ENCODE assay signal across 23 cellular contexts in the genomic region with DNA sequence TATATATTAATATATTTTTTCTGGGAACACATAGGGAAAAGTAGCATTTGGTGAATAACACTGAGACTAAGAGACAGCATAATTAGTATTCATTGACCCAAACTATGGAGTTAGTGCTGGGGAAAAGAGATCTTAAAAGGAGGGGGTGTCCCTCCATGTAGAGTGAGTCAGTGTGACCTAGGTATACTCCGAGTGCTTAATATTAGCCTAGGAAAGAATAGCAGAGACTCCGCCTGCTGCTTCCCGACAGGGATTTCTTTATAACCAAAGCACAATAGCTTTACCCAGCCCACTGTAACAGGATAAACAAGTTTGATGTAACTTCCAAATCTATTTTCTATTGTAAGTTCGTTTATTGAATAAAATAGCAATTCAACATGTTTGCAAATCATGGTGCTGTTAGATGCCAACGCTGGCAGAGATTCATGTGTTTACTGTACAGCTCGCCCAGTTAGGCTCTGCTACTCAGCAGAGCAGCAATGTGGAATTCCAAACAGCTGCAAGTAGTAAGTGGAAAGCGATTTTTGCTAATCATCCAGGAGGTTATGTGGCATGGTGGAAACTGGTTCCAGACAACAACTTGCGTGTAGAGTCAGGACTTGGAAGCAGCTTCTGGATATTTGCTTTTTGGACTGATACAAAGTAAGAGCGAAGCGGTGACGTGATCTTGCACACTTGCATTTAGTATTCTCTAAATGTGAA. TPM values are rescaled to one million over a fixed set of nuclear protein-coding genes. Genes with fewer than 3 reads are reported as not detected.
DNase-seq lines count a peak whose midpoint lies in the region; ATAC-seq and TF ChIP-seq lines count a peak whose summit lies in the region.
"Had no signal": no experiment of that assay in that cellular context is flagged by ENCODE, and none has a peak within 500 bp of the region (broad histone marks: within the 10 kb centered on the region; RNA-seq: fewer than 3 reads in every experiment).

No MANE protein-coding gene starts in this region.

- DNase-seq in AG08395 (ENCODE audit: low spot score) (peak; percentile 62), LHCN-M2 (ENCODE audit: low read depth) (peak; percentile 18), myocyte (ENCODE audit: low read depth) (peak; percentile 62), GM20000 (ENCODE audit: low spot score) (no peak), endodermal cell (no peak), stomach (no peak), HUDEP-2 (lab: John Stamatoyannopoulos, UW; ENCODE audit: unreplicated experiment in 76 of 76) (no peak)
- DNase-seq: activated CD4-positive, alpha-beta memory T cell treated with anti-CD3 and anti-CD28 coated beads for 36 hours; activated T-cell treated with anti-CD3 and anti-CD28 coated beads, Interleukin-2, amount 50 U/mL, for 4 hours; brain microvascular endothelial cell; DMS79 treated with DMSO at 0.1 percent for 48 hours; erythroblast; immature natural killer cell; MV-4-11; NCI-H2081 treated with DMSO at 0.1 percent for 48 hours; NCI-H526; SJCRH30; upper lobe of left lung had no signal

- H3K4me3 Mint-ChIP-seq in endodermal cell = no peak overlapping the region
- H3K4me3 Mint-ChIP-seq: activated CD4-positive, alpha-beta memory T cell treated with anti-CD3 and anti-CD28 coated beads for 36 hours; activated naive CD4-positive, alpha-beta T cell treated with anti-CD3 and anti-CD28 coated beads, Interleukin-2, amount 50 U/mL, for 24 hours; activated T-cell treated with anti-CD3 and anti-CD28 coated beads, Interleukin-2, amount 50 U/mL, for 4 hours; immature natural killer cell; natural killer cell treated with Interleukin-12 subunit alpha and Interleukin-12 subunit beta and Interleukin-15 and Interleukin-18, amount 100 ng/mL, for 72 hours; T-helper 1 cell treated with Interleukin-12 subunit alpha and Interleukin-12 subunit beta and Interleukin-4 antibody, amounts not matched to agents 30 μg/mL and 1 μg/mL, for 36 hours had no signal

- peaks cover 4% of the 10 kb centered on the region for H3K4me1 Mint-ChIP-seq in endodermal cell
- H3K4me1 Mint-ChIP-seq: activated naive CD4-positive, alpha-beta T cell treated with anti-CD3 and anti-CD28 coated beads, Interleukin-2, amount 50 U/mL, for 24 hours; immature natural killer cell had no signal

- H3K27me3 ChIP-seq in endodermal cell (ENCODE audit: control insufficient read depth, insufficient read depth, low read length, poor library complexity, severe bottlenecking) = no peaks in the 10 kb centered on the region
- no peaks in the 10 kb centered on the region for H3K27me3 ChIP-seq in stomach
- H3K27me3 ChIP-seq: upper lobe of left lung had no signal

- H3K27me3 Mint-ChIP-seq in endodermal cell (ENCODE audit: insufficient read depth) = no peaks in the 10 kb centered on the region

- H3K9me3 ChIP-seq in endodermal cell (ENCODE audit: control insufficient read depth, low read length) = no peaks in the 10 kb centered on the region
- H3K9me3 ChIP-seq in stomach = no peaks in the 10 kb centered on the region
- H3K9me3 ChIP-seq: SJCRH30, upper lobe of left lung had no signal

- intact Hi-C loops in stomach (cut with DNase I; ENCODE audit: low total_unique reads) = no loop called here

- TF ChIP-seq POLR2A in stomach (IDR thresholded peaks at IDR 0.05) = no peak

- H3K27ac ChIP-seq in endodermal cell (ENCODE audit: low read depth, low read length) = no peak overlapping the region
- H3K27ac ChIP-seq in stomach = no peak overlapping the region
- H3K27ac ChIP-seq: brain microvascular endothelial cell, HL-60, SJCRH30 had no signal

- no peak overlapping the region for H3K4me3 ChIP-seq in endodermal cell (ENCODE audit: low read length)
- no peak overlapping the region for H3K4me3 ChIP-seq in stomach
- H3K4me3 ChIP-seq: SJCRH30, upper lobe of left lung had no signal

- 81 to 86% methylated on average over 7 to 11 of the region's 11 CpGs for WGBS in endodermal cell (ENCODE audit: insufficient coverage in 1 of 2, insufficient read length in 1 of 2), 2 experiments
- 26 to 45% (median 36%) methylated on average over 11 of the region's 11 CpGs for WGBS in stomach, 5 donors

- no peaks in the 10 kb centered on the region for H3K9me3 Mint-ChIP-seq in endodermal cell
- H3K9me3 Mint-ChIP-seq: activated CD4-positive, alpha-beta memory T cell treated with anti-CD3 and anti-CD28 coated beads for 36 hours; activated naive CD4-positive, alpha-beta T cell treated with anti-CD3 and anti-CD28 coated beads, Interleukin-2, amount 50 U/mL, for 24 hours; activated T-cell treated with anti-CD3 and anti-CD28 coated beads, Interleukin-2, amount 50 U/mL, for 4 hours; immature natural killer cell; natural killer cell treated with Interleukin-12 subunit alpha and Interleukin-12 subunit beta and Interleukin-15 and Interleukin-18, amount 100 ng/mL, for 72 hours; T-helper 1 cell treated with Interleukin-12 subunit alpha and Interleukin-12 subunit beta and Interleukin-4 antibody, amounts not matched to agents 30 μg/mL and 1 μg/mL, for 36 hours had no signal

- H3K27ac Mint-ChIP-seq in endodermal cell = no peak overlapping the region
- H3K27ac Mint-ChIP-seq: activated CD4-positive, alpha-beta memory T cell treated with anti-CD3 and anti-CD28 coated beads for 36 hours; activated naive CD4-positive, alpha-beta T cell treated with anti-CD3 and anti-CD28 coated beads, Interleukin-2, amount 50 U/mL, for 24 hours; immature natural killer cell; natural killer cell treated with Interleukin-12 subunit alpha and Interleukin-12 subunit beta and Interleukin-15 and Interleukin-18, amount 100 ng/mL, for 72 hours; T-helper 1 cell treated with Interleukin-12 subunit alpha and Interleukin-12 subunit beta and Interleukin-4 antibody, amounts not matched to agents 30 μg/mL and 1 μg/mL, for 36 hours had no signal

- H3K9ac ChIP-seq in endodermal cell (ENCODE audit: extremely low read depth, low read length, poor library complexity, severe bottlenecking) = no peak overlapping the region

- TF ChIP-seq CTCF in GM20000 (IDR thresholded peaks at IDR 0.05; ENCODE audit: extremely low read depth, missing control alignments) = no peak
- no peak for TF ChIP-seq CTCF in endodermal cell (conservative IDR thresholded peaks at IDR 0.05)
- no peak for TF ChIP-seq CTCF in stomach (IDR thresholded peaks at IDR 0.05)

- TF ChIP-seq EP300 in stomach (IDR thresholded peaks at IDR 0.05) = no peak

- H3K36me3 ChIP-seq in endodermal cell (ENCODE audit: control insufficient read depth, insufficient read depth, low read length) (no peaks in the 10 kb centered on the region), stomach (no peaks in the 10 kb centered on the region)
- H3K36me3 ChIP-seq: brain microvascular endothelial cell, SJCRH30, upper lobe of left lung had no signal

- peak; percentile 92 for ATAC-seq in esophagus mucosa
- ATAC-seq: activated T-cell treated with anti-CD3 and anti-CD28 coated beads, Interleukin-2, amount 50 U/mL, for 4 hours had no signal

- H3K36me3 Mint-ChIP-seq in endodermal cell (ENCODE audit: low read depth) = no peaks in the 10 kb centered on the region
- H3K36me3 Mint-ChIP-seq: activated CD4-positive, alpha-beta memory T cell treated with anti-CD3 and anti-CD28 coated beads for 36 hours; activated naive CD4-positive, alpha-beta T cell treated with anti-CD3 and anti-CD28 coated beads, Interleukin-2, amount 50 U/mL, for 24 hours; immature natural killer cell; natural killer cell treated with Interleukin-12 subunit alpha and Interleukin-12 subunit beta and Interleukin-15 and Interleukin-18, amount 100 ng/mL, for 72 hours had no signal

- H3K4me1 ChIP-seq in endodermal cell (ENCODE audit: control insufficient read depth, insufficient read depth, low read length) (no peaks in the 10 kb centered on the region), stomach (peaks cover 0 to 22% (median 10%) of the 10 kb centered on the region in 4 donors)
- H3K4me1 ChIP-seq: SJCRH30 had no signal

RNA-seq across cellular contexts. Expression of gene HHAT, which starts 27.3 kb away (rescaled TPM):
- 24.6 and 28.1 TPM in 2 replicates for total RNA-seq in LHCN-M2 (2014; rRNA removed)
- 11.9 TPM for polyA plus RNA-seq in LHCN-M2 (2012)
- total RNA-seq in esophagus mucosa = 4.0 TPM
- 24.8 and 36.5 TPM in 2 replicates for total RNA-seq in myocyte
- polyA plus RNA-seq in myocyte (2012) = 37.1 TPM
- 1 to 10 TPM; 6.9 to 9.8 TPM for total RNA-seq in endodermal cell
- polyA plus RNA-seq in endodermal cell (2013, experiment 1 of 2) = 6.6 TPM
- 5.7 TPM for polyA plus RNA-seq in endodermal cell (2013, experiment 2 of 2)
- total RNA-seq in stomach = 1 to 10 TPM in 3 of 5 donors, under 1 TPM in 2; under 0.01 to 5.8 (median 2.9) TPM
- polyA plus RNA-seq in stomach = 1 to 10 TPM in 2 of 3 donors, under 1 TPM in 1; 0.93 to 2.2 (median 1.1) TPM

Comparison
In these comparisons a context has a peak if more than half of its experiments do, and no peak if none do; other contexts are left out.
1. DNase-seq: peak in AG08395 (single experiment), LHCN-M2 (single experiment) and myocyte (single experiment); none in GM20000 (single experiment), endodermal cell (single experiment), stomach (single experiment) and HUDEP-2 (0 of 76).